In genomic region chr1:38029725-38030511, GRCh38 we compare ENCODE assay signal across 8 cellular contexts. TPM values are rescaled to one million over a fixed set of nuclear protein-coding genes. Genes with fewer than 3 reads are reported as not detected.
DNase-seq lines count a peak whose midpoint lies in the region; ATAC-seq and TF ChIP-seq lines count a peak whose summit lies in the region.

No MANE protein-coding gene starts in this region.

- H3K9me3 ChIP-seq in RWPE2 (ENCODE audit: severe bottlenecking) (no peaks in the 10 kb centered on the region), adrenal gland (replicated peaks in 1 of 3) (no peaks in the 10 kb centered on the region), left lung (no peaks in the 10 kb centered on the region)

- H3K36me3 ChIP-seq in RWPE2 (ENCODE audit: low read depth) (peaks cover 14% of the 10 kb centered on the region), adrenal gland (replicated peaks in 1 of 2) (peaks cover 0 to 14% of the 10 kb centered on the region in 2 donors), left lung (peaks cover 0 to 11% of the 10 kb centered on the region in 2 donors)

- ATAC-seq in GM18505 (IDR thresholded peaks at IDR 0.05; ENCODE audit: unreplicated experiment) (no peak), HG02763 (IDR thresholded peaks at IDR 0.05; ENCODE audit: unreplicated experiment) (peak; percentile 41), RWPE2 (ENCODE audit: low read depth) (peak; percentile 69), left lung (peak; percentile 41), HG03469 (IDR thresholded peaks at IDR 0.05; ENCODE audit: unreplicated experiment) (no peak), GM21526 (IDR thresholded peaks at IDR 0.05; ENCODE audit: low FRiP score, unreplicated experiment) (no peak)

- TF ChIP-seq CTCF in RWPE2 (IDR thresholded peaks at IDR 0.05; ENCODE audit: poor library complexity, severe bottlenecking) (no peak), adrenal gland (IDR thresholded peaks at IDR 0.05) (no peak), left lung (IDR thresholded peaks at IDR 0.05) (no peak)

- peak; percentile 41 for TF ChIP-seq POLR2A in GM18505 (IDR thresholded peaks at IDR 0.05; ENCODE audit: borderline replicate concordance, extremely low read depth, insufficient read depth, insufficient read length)
- peak in 1 of 2 donors; percentile 81 for TF ChIP-seq POLR2A in adrenal gland (IDR thresholded peaks at IDR 0.05)

- intact Hi-C loops in adrenal gland (cut with DNase I) (loop anchor here (5.0 to 10.0 kb wide), 3 partner anchors 555 to 805 kb away; no protein-coding TSS in a partner anchor), left lung (cut with DNase I) (no loop called here)

- DNase-seq in RWPE2 (ENCODE audit: low spot score) (peak; percentile 84), adrenal gland (peak; percentile 81 to 91 (median 87)), left lung (peak in 1 of 2 donors; percentile 37)
- peak; percentile 60 to 84 for DNase-seq in stimulated activated CD8-positive, alpha-beta memory T cell treated with anti-CD3 and anti-CD28 coated beads, Interleukin-7, amount 100 ng/mL, for 48 hours (ENCODE audit: extremely low read depth in 1 of 2, low read depth in 1 of 2)

- H3K27me3 ChIP-seq in RWPE2 (ENCODE audit: insufficient read depth, poor library complexity, severe bottlenecking): no peaks in the 10 kb centered on the region
- H3K27me3 ChIP-seq in adrenal gland: no peaks in the 10 kb centered on the region
- peaks cover 0 to 21% of the 10 kb centered on the region in 2 donors for H3K27me3 ChIP-seq in left lung

- WGBS in adrenal gland, 4 donors: 4 to 16% (median 7%) methylated on average over 10 of the region's 10 CpGs

- peaks cover 48% of the 10 kb centered on the region for H3K4me1 ChIP-seq in RWPE2 (ENCODE audit: insufficient read depth, poor library complexity, severe bottlenecking)
- peaks cover 32 to 38% of the 10 kb centered on the region in 2 donors for H3K4me1 ChIP-seq in adrenal gland (replicated peaks in 1 of 2)
- peaks cover 15 to 35% of the 10 kb centered on the region in 2 donors for H3K4me1 ChIP-seq in left lung

- H3K27ac ChIP-seq in RWPE2 (ENCODE audit: poor library complexity, severe bottlenecking): peak overlapping the region; percentile 90
- H3K27ac ChIP-seq in adrenal gland: peak overlapping the region; percentile 77 to 96 (median 89)
- peak overlapping the region; percentile 16 to 26 for H3K27ac ChIP-seq in left lung

- H3K4me3 ChIP-seq in RWPE2 (ENCODE audit: severe bottlenecking) (no peak overlapping the region), adrenal gland (peak overlapping the region in 1 of 4 donors; percentile 41), left lung (no peak overlapping the region)

RNA-seq across cellular contexts. Expression of gene POU3F1, which starts 16.7 kb away (rescaled TPM):
- 1 to 10 TPM; 1.6 to 6.9 (median 3.0) TPM for total RNA-seq in adrenal gland
- under 1 TPM; 0.05 to 0.40 (median 0.16) TPM for polyA plus RNA-seq in adrenal gland
- total RNA-seq in left lung: not detected

RNA-seq across cellular contexts. Expression of gene UTP11, which starts 17.4 kb away (rescaled TPM):
- total RNA-seq in adrenal gland (10 to 100 TPM; 25.8 to 71.9 (median 37.4) TPM), left lung (10 to 100 TPM; 24.5 to 33.3 TPM)
- polyA plus RNA-seq in adrenal gland: 100 to 1,000 TPM in 1 of 3 donors, 10 to 100 TPM in 2; 16.0 to 133 (median 26.5) TPM

RNA-seq across cellular contexts. Expression of gene FHL3, which starts 24.6 kb away (rescaled TPM):
- total RNA-seq in adrenal gland: 10 to 100 TPM; 14.5 to 47.6 (median 23.2) TPM
- polyA plus RNA-seq in adrenal gland: 10 to 100 TPM in 2 of 3 donors, 1 to 10 TPM in 1; 8.6 to 39.5 (median 31.5) TPM
- total RNA-seq in left lung: 10 to 100 TPM; 17.2 to 34.4 TPM

RNA-seq across cellular contexts. Expression of gene SF3A3, which starts 40.1 kb away (rescaled TPM):
- total RNA-seq in adrenal gland: 10 to 100 TPM; 30.1 to 95.9 (median 40.8) TPM
- polyA plus RNA-seq in adrenal gland: 10 to 100 TPM; 24.3 to 78.5 (median 28.2) TPM
- 10 to 100 TPM; 37.1 to 47.1 TPM for total RNA-seq in left lung

Comparison
In these comparisons a context has a peak if more than half of its experiments do, and no peak if none do; other contexts are left out.
1. ATAC-seq: peak in HG02763 (single experiment), RWPE2 (single experiment) and left lung (single experiment); none in GM18505 (single experiment), HG03469 (single experiment) and GM21526 (single experiment).
2. H3K27ac ChIP-seq: peak in every context shown above with its lines; median percentile 90 in RWPE2; 89 in adrenal gland; 21 in left lung.
3. intact Hi-C loops: an anchor here in adrenal gland (5.0 to 10.0 kb wide); none called in left lung.